ENCODE assay signal across 15 cellular contexts in the genomic region with DNA sequence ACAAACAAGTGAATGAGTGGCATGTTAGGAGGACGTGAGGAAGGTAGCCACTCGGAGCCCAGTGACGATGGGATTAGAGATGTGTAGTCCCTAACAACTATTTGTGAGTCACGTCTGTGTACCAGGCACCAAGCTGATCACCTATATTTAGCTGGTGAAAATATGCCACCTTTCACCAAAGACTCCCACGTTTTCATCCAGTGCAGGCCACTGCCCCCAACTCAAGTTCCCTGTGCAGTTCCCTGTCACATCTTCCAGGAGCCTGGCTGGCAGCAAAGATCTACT.
A peak's percentile ranks its signal among the peaks of the same experiment; 100 is the strongest.
DNase-seq lines count a peak whose midpoint lies in the region; ATAC-seq and TF ChIP-seq lines count a peak whose summit lies in the region.
"Had no signal": no experiment of that assay in that cellular context is flagged by ENCODE, and none has a peak within 500 bp of the region (broad histone marks: within the 10 kb centered on the region; RNA-seq: fewer than 3 reads in every experiment).

No MANE protein-coding gene starts in this region.

- peaks cover 0 to 3% (median 0%) of the 10 kb centered on the region in 7 donors for H3K9me3 Mint-ChIP-seq in CD4-positive, CD25-positive, alpha-beta regulatory T cell
- no peaks in the 10 kb centered on the region for H3K9me3 Mint-ChIP-seq in endodermal cell
- H3K9me3 Mint-ChIP-seq: CD4-positive, alpha-beta memory T cell had no signal

- peak overlapping the region in 2 of 3 donors; percentile 27 to 52 for H3K27ac Mint-ChIP-seq in CD4-positive, CD25-positive, alpha-beta regulatory T cell
- no peak overlapping the region for H3K27ac Mint-ChIP-seq in endodermal cell

- H3K9ac ChIP-seq in endodermal cell (ENCODE audit: extremely low read depth, low read length, poor library complexity, severe bottlenecking) (no peak overlapping the region), neuronal stem cell (ENCODE audit: low read depth, low read length, poor library complexity) (no peak overlapping the region)

- no peak overlapping the region for H3K4me3 Mint-ChIP-seq in CD4-positive, CD25-positive, alpha-beta regulatory T cell
- H3K4me3 Mint-ChIP-seq in endodermal cell = no peak overlapping the region
- H3K4me3 Mint-ChIP-seq: CD4-positive, alpha-beta memory T cell had no signal

- no peak overlapping the region for H4K91ac ChIP-seq in neuronal stem cell (ENCODE audit: low read depth, low read length, poor library complexity)

- WGBS in endodermal cell (ENCODE audit: insufficient coverage in 1 of 2, insufficient read length in 1 of 2), 2 experiments = 93 to 96% methylated on average over 4 to 5 of the region's 5 CpGs
- no CpG with 5 or more reads among the region's 5 CpGs for WGBS in neuronal stem cell (ENCODE audit: extremely low coverage in 2 of 2, insufficient read length in 2 of 2, insufficient replicate concordance in 1 of 2), 2 donors

- no peak overlapping the region for H3K18ac ChIP-seq in neuronal stem cell (ENCODE audit: low read length)

- ATAC-seq in CD4-positive, CD25-positive, alpha-beta regulatory T cell (ENCODE audit: low read depth in 2 of 2) = no peak
- ATAC-seq in GM19023 (IDR thresholded peaks at IDR 0.05; ENCODE audit: unreplicated experiment) (no peak), GM21390 (IDR thresholded peaks at IDR 0.05; ENCODE audit: unreplicated experiment) (no peak)
- ATAC-seq: A549 had no signal

- H3K36me3 Mint-ChIP-seq in CD4-positive, CD25-positive, alpha-beta regulatory T cell = peaks cover 31% of the 10 kb centered on the region
- peaks cover 5% of the 10 kb centered on the region for H3K36me3 Mint-ChIP-seq in endodermal cell (ENCODE audit: low read depth)

- H2BK12ac ChIP-seq in neuronal stem cell (ENCODE audit: low read length) = peak overlapping the region; percentile 65

- no peak overlapping the region for H2AFZ ChIP-seq in neuronal stem cell (ENCODE audit: low read length)

- H3K27me3 ChIP-seq in CD4-positive, CD25-positive, alpha-beta regulatory T cell (ENCODE audit: control insufficient read depth, insufficient read depth, low read length) = no peaks in the 10 kb centered on the region
- H3K27me3 ChIP-seq in endodermal cell (ENCODE audit: control insufficient read depth, insufficient read depth, low read length, poor library complexity, severe bottlenecking) (no peaks in the 10 kb centered on the region), neuronal stem cell (ENCODE audit: control insufficient read depth in 3 of 3, insufficient read depth in 3 of 3, low read depth in 1 of 3, low read length in 3 of 3) (no peaks in the 10 kb centered on the region)

- no peak for DNase-seq in CD4-positive, CD25-positive, alpha-beta regulatory T cell
- peak; percentile 32 for DNase-seq in endodermal cell
- DNase-seq in neuronal stem cell (ENCODE audit: low spot score) = no peak
- peak; percentile 91 for DNase-seq in retinal pigment epithelial cell (ENCODE audit: low read depth)
- DNase-seq in NCI-H748 treated with DMSO at 0.1 percent for 48 hours (lab: John Stamatoyannopoulos, UW) = no peak
- DNase-seq: AML-193; CD4-positive, alpha-beta memory T cell; DMS79 treated with DMSO at 0.1 percent for 48 hours; GF-D8 had no signal

- H3K79me1 ChIP-seq in neuronal stem cell (ENCODE audit: low read depth, low read length) = no peaks in the 10 kb centered on the region

- no peak overlapping the region for H3K4me3 ChIP-seq in CD4-positive, CD25-positive, alpha-beta regulatory T cell (ENCODE audit: low read depth, low read length)
- H3K4me3 ChIP-seq in endodermal cell (ENCODE audit: low read length) (no peak overlapping the region), neuronal stem cell (ENCODE audit: low read length in 2 of 2) (no peak overlapping the region), retinal pigment epithelial cell (ENCODE audit: low read length) (no peak overlapping the region)
- H3K4me3 ChIP-seq: A549, HAP-1 had no signal

- H3K4ac ChIP-seq in neuronal stem cell (ENCODE audit: low read length) = no peak overlapping the region

- H3K27ac ChIP-seq in CD4-positive, CD25-positive, alpha-beta regulatory T cell (ENCODE audit: insufficient read depth, low read length, poor library complexity, severe bottlenecking) = no peak overlapping the region
- no peak overlapping the region for H3K27ac ChIP-seq in endodermal cell (ENCODE audit: low read depth, low read length)
- no peak overlapping the region for H3K27ac ChIP-seq in neuronal stem cell (replicated peaks; ENCODE audit: low read length)
- H3K27ac ChIP-seq: 22Rv1, C4-2B had no signal

- H3K4me2 ChIP-seq in neuronal stem cell (ENCODE audit: insufficient read depth, low read length, poor library complexity, severe bottlenecking) = no peak overlapping the region
- H3K4me2 ChIP-seq: A549 had no signal

- peaks cover 0 to 3% (median 0%) of the 10 kb centered on the region in 4 donors for H3K4me1 Mint-ChIP-seq in CD4-positive, CD25-positive, alpha-beta regulatory T cell
- H3K4me1 Mint-ChIP-seq in endodermal cell = peaks cover 16% of the 10 kb centered on the region

- H3K4me1 ChIP-seq in CD4-positive, CD25-positive, alpha-beta regulatory T cell (ENCODE audit: control insufficient read depth, insufficient read depth, low read length, poor library complexity, severe bottlenecking) = no peaks in the 10 kb centered on the region
- H3K4me1 ChIP-seq in endodermal cell (ENCODE audit: control insufficient read depth, insufficient read depth, low read length) (no peaks in the 10 kb centered on the region), neuronal stem cell (ENCODE audit: control insufficient read depth in 2 of 2, insufficient read depth in 1 of 2, low read depth in 1 of 2, low read length in 2 of 2) (peaks cover 8 to 10% of the 10 kb centered on the region in 2 donors)
- H3K4me1 ChIP-seq: HAP-1 had no signal

- no peak for TF ChIP-seq CTCF in endodermal cell (conservative IDR thresholded peaks at IDR 0.05)
- TF ChIP-seq CTCF in retinal pigment epithelial cell (conservative IDR thresholded peaks at IDR 0.05; ENCODE audit: low read depth, low read length) = no peak

- peaks cover 14% of the 10 kb centered on the region for H3K36me3 ChIP-seq in CD4-positive, CD25-positive, alpha-beta regulatory T cell (ENCODE audit: control insufficient read depth, insufficient read depth, low read length)
- H3K36me3 ChIP-seq in endodermal cell (ENCODE audit: control insufficient read depth, insufficient read depth, low read length) (no peaks in the 10 kb centered on the region), neuronal stem cell (replicated peaks in 1 of 2; ENCODE audit: control insufficient read depth in 2 of 2, insufficient read depth in 2 of 2, low read length in 2 of 2) (no peaks in the 10 kb centered on the region)
- H3K36me3 ChIP-seq: HAP-1 had no signal

- H3K23ac ChIP-seq in neuronal stem cell (ENCODE audit: low read depth, low read length, poor library complexity) = no peak overlapping the region

- no peak overlapping the region for H2BK120ac ChIP-seq in neuronal stem cell (ENCODE audit: low read depth, low read length)

- H2BK5ac ChIP-seq in neuronal stem cell (ENCODE audit: low read length) = no peak overlapping the region

- H3K27me3 Mint-ChIP-seq in CD4-positive, CD25-positive, alpha-beta regulatory T cell = no peaks in the 10 kb centered on the region
- no peaks in the 10 kb centered on the region for H3K27me3 Mint-ChIP-seq in endodermal cell (ENCODE audit: insufficient read depth)
- H3K27me3 Mint-ChIP-seq: CD4-positive, alpha-beta memory T cell had no signal

- no peak overlapping the region for H4K8ac ChIP-seq in neuronal stem cell (ENCODE audit: low read depth, low read length)

- no peaks in the 10 kb centered on the region for H3K9me3 ChIP-seq in CD4-positive, CD25-positive, alpha-beta regulatory T cell (ENCODE audit: control insufficient read depth in 2 of 2, low read length in 2 of 2)
- H3K9me3 ChIP-seq in endodermal cell (ENCODE audit: control insufficient read depth, low read length) (no peaks in the 10 kb centered on the region), neuronal stem cell (replicated peaks in 1 of 2; ENCODE audit: control insufficient read depth in 2 of 2, insufficient read depth in 1 of 2, low read depth in 1 of 2, low read length in 2 of 2) (no peaks in the 10 kb centered on the region)
- H3K9me3 ChIP-seq: A549, HAP-1 had no signal

- no peak overlapping the region for H2BK15ac ChIP-seq in neuronal stem cell (ENCODE audit: low read length)

- H2AK5ac ChIP-seq in neuronal stem cell (ENCODE audit: low read depth, low read length) = no peak overlapping the region

- H3K14ac ChIP-seq in neuronal stem cell (ENCODE audit: low read length) = no peak overlapping the region

Comparison
In these comparisons a context has a peak if more than half of its experiments do, and no peak if none do; other contexts are left out.
1. DNase-seq: peak in endodermal cell (single experiment) and retinal pigment epithelial cell (single experiment); none in CD4-positive, CD25-positive, alpha-beta regulatory T cell (0 of 3), neuronal stem cell (single experiment) and NCI-H748 treated with DMSO at 0.1 percent for 48 hours (single experiment).